1 cellular context compared by ENCODE assay signal in the genomic region with DNA sequence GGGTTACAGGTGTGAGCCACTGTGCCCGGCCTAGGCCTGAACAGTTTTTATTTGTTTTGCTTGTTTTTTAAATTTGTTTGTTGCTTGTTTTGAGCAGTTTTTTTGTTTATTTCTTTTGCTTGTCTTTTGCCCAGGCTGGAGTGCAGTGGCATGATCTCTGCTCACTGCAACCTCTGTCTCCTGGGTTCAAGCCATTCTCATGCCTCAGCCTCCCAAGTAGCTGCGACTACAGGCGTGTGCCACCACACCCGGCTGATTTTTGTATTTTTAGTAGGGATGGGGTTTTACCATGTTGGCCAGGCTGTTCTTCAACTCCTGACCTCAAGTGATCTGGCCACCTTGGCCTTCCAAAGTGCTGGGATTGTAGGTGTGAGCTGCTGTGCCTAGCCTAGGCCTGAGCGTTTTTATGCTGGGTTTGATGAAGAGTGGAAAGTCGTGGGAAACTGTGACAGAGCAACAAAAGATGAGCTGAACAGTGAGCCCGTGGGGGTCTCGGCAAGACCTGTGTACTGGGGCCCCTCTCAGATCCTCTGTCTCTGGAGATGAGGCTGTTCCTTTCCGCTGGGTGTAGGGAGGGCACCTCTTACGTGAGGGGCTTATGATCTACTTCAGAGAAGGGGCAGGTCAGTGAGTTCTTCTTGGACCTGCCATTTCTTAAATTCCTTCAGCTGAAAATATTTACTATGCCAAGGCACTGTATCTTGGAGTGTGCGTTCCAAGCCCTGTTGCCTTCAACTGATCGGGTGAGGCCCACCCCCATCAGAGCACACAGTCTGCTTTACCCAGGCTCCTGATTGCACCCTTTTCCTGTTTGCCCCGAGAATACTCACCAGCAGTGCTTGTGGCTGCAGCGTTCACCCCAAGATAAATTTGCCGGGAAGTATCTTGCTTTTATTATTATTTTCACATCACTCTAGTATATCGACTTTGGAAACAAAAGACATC.
TF ChIP-seq lines count a peak whose summit lies in the region.

No MANE protein-coding gene starts in this region.

TF ChIP-seq in H1, 55 proteins besides CTCF, POLR2A, EP300 and RAD21:
- TF ChIP-seq CHD1 (IDR thresholded peaks at IDR 0.05; ENCODE audit: low read depth, low read length) = no peak
- TF ChIP-seq KDM1A (IDR thresholded peaks at IDR 0.05; ENCODE audit: borderline replicate concordance, low read length) = 0 out of 2 replicates have a peak, but pooled peaks have one; percentile 19
TF ChIP-seq in H1: peak in this region for 1.
